ENCODE assay signal across 8 cellular contexts in genomic region chr3:129183569-129184395, GRCh38. TPM values are rescaled to one million over a fixed set of nuclear protein-coding genes. Genes with fewer than 3 reads are reported as not detected.
DNase-seq lines count a peak whose midpoint lies in the region; ATAC-seq and TF ChIP-seq lines count a peak whose summit lies in the region.

CNBP (minus strand) TSS chr3:129183896; CDS start chr3:129171757, 12,139 bp downstream.

- peaks cover 29% of the 10 kb centered on the region for H3K4me1 Mint-ChIP-seq in T-helper 1 cell treated with Interleukin-12 subunit alpha and Interleukin-12 subunit beta and Interleukin-4 antibody, amounts not matched to agents 30 μg/mL and 1 μg/mL, for 36 hours (ENCODE audit: low read depth)
- peaks cover 29% of the 10 kb centered on the region for H3K4me1 Mint-ChIP-seq in progenitor cell of endocrine pancreas (ENCODE audit: low read depth)

- no peak for TF ChIP-seq CTCF in progenitor cell of endocrine pancreas (IDR thresholded peaks at IDR 0.05; ENCODE audit: unreplicated experiment)
- TF ChIP-seq CTCF in upper lobe of right lung (IDR thresholded peaks at IDR 0.05): no peak

- H3K27me3 Mint-ChIP-seq in T-helper 1 cell treated with Interleukin-12 subunit alpha and Interleukin-12 subunit beta and Interleukin-4 antibody, amounts not matched to agents 30 μg/mL and 1 μg/mL, for 36 hours (ENCODE audit: low read depth): no peaks in the 10 kb centered on the region
- no peaks in the 10 kb centered on the region for H3K27me3 Mint-ChIP-seq in progenitor cell of endocrine pancreas

- peak within 1 kb of the TSS; percentile 93 for H3K4me3 Mint-ChIP-seq in T-helper 1 cell treated with Interleukin-12 subunit alpha and Interleukin-12 subunit beta and Interleukin-4 antibody, amounts not matched to agents 30 μg/mL and 1 μg/mL, for 36 hours
- H3K4me3 Mint-ChIP-seq in progenitor cell of endocrine pancreas (ENCODE audit: low read depth): peak within 1 kb of the TSS; percentile 93

- peak within 1 kb of the TSS; percentile 97 for H3K4me3 ChIP-seq in upper lobe of right lung

- intact Hi-C loops in left cardiac atrium (cut with DNase I) (loop anchor here in 1 of 2 donors (5.0 kb wide), 2 partner anchors 44 to 64 kb away; partner anchors contain the start of gene COPG1), upper lobe of right lung (cut with DNase I) (no loop called here)

- peak within 1 kb of the TSS; percentile 94 for H3K27ac Mint-ChIP-seq in T-helper 1 cell treated with Interleukin-12 subunit alpha and Interleukin-12 subunit beta and Interleukin-4 antibody, amounts not matched to agents 30 μg/mL and 1 μg/mL, for 36 hours
- peak within 1 kb of the TSS; percentile 99 for H3K27ac Mint-ChIP-seq in progenitor cell of endocrine pancreas

- H3K9me3 Mint-ChIP-seq in T-helper 1 cell treated with Interleukin-12 subunit alpha and Interleukin-12 subunit beta and Interleukin-4 antibody, amounts not matched to agents 30 μg/mL and 1 μg/mL, for 36 hours: no peaks in the 10 kb centered on the region
- H3K9me3 Mint-ChIP-seq in progenitor cell of endocrine pancreas (ENCODE audit: low read depth): no peaks in the 10 kb centered on the region

- peaks cover 52% of the 10 kb centered on the region for H3K4me1 ChIP-seq in upper lobe of right lung

- peak; percentile 91 for DNase-seq in NCI-H1694 treated with DMSO at 0.1 percent for 48 hours (lab: John Stamatoyannopoulos, UW)
- DNase-seq in amniotic stem cell (lab: John Stamatoyannopoulos, UW): peak; percentile 78
- DNase-seq in left cardiac atrium: peak; percentile 95
- peak; percentile 87 for DNase-seq in progenitor cell of endocrine pancreas (ENCODE audit: low spot score, unreplicated experiment)
- DNase-seq in upper lobe of right lung: peak; percentile 97

- H3K27ac ChIP-seq in upper lobe of right lung: peak within 1 kb of the TSS; percentile 100

- peaks cover 32% of the 10 kb centered on the region for H3K36me3 Mint-ChIP-seq in T-helper 1 cell treated with Interleukin-12 subunit alpha and Interleukin-12 subunit beta and Interleukin-4 antibody, amounts not matched to agents 30 μg/mL and 1 μg/mL, for 36 hours (ENCODE audit: low read depth)
- H3K36me3 Mint-ChIP-seq in progenitor cell of endocrine pancreas (ENCODE audit: insufficient read depth): peaks cover 4% of the 10 kb centered on the region

- H3K9me3 ChIP-seq in upper lobe of right lung: no peaks in the 10 kb centered on the region

- ATAC-seq in GM18498 (IDR thresholded peaks at IDR 0.05; ENCODE audit: unreplicated experiment) (peak; percentile 97), HG02885 (IDR thresholded peaks at IDR 0.05; ENCODE audit: poor library complexity, unreplicated experiment) (peak; percentile 93), left cardiac atrium (peak; percentile 99), upper lobe of right lung (peak; percentile 99)

- no peaks in the 10 kb centered on the region for H3K27me3 ChIP-seq in upper lobe of right lung

- peaks cover 18% of the 10 kb centered on the region for H3K36me3 ChIP-seq in upper lobe of right lung

RNA-seq across cellular contexts. Expression of gene CNBP, which starts in this region (rescaled TPM):
- total RNA-seq in left cardiac atrium (100 to 1,000 TPM; 342 to 378 TPM), progenitor cell of endocrine pancreas (192 and 194 TPM in 2 replicates), upper lobe of right lung (314 TPM)

Comparison
In these comparisons a context has a peak if more than half of its experiments do, and no peak if none do; other contexts are left out.
1. Peak in every context shown above with its lines: DNase-seq, ATAC-seq, H3K4me3 ChIP-seq and H3K27ac ChIP-seq.